Comparison of ENCODE assay signal across 11 cellular contexts in genomic region chr3:26118165-26118564, GRCh38.
DNase-seq lines count a peak whose midpoint lies in the region; ATAC-seq and TF ChIP-seq lines count a peak whose summit lies in the region.
"Had no signal": no experiment of that assay in that cellular context is flagged by ENCODE, and none has a peak within 500 bp of the region (broad histone marks: within the 10 kb centered on the region; RNA-seq: fewer than 3 reads in every experiment).

No MANE protein-coding gene starts in this region.

- H3K4me1 Mint-ChIP-seq in activated CD4-positive, alpha-beta T cell treated with anti-CD3 and anti-CD28 coated beads for 36 hours = no peaks in the 10 kb centered on the region
- H3K4me1 Mint-ChIP-seq: activated naive CD8-positive, alpha-beta T cell treated with anti-CD3 and anti-CD28 coated beads for 36 hours; T-helper 17 cell had no signal

- intact Hi-C loops in activated CD4-positive, alpha-beta T cell treated with anti-CD3 and anti-CD28 coated beads for 36 hours (cut with DNase I, micrococcal nuclease) = loop anchor here in 1 of 2 experiments (10.0 kb wide), 1 partner anchor 473 kb away; no protein-coding TSS in a partner anchor

- H3K27ac Mint-ChIP-seq in activated CD4-positive, alpha-beta T cell treated with anti-CD3 and anti-CD28 coated beads for 36 hours = no peak overlapping the region
- H3K27ac Mint-ChIP-seq: activated naive CD8-positive, alpha-beta T cell treated with anti-CD3 and anti-CD28 coated beads for 36 hours; stimulated activated naive CD8-positive, alpha-beta T cell treated with anti-CD3 and anti-CD28 coated beads, Interleukin-15, Interleukin-2, amounts not matched to agents 100 ng/mL and 50 ng/mL, for 24 hours; T-helper 17 cell had no signal

- POLR2A ChIA-PET in activated CD4-positive, alpha-beta T cell treated with anti-CD3 and anti-CD28 coated beads for 36 hours (lab: Charles Lee) = no interaction called here

- DNase-seq in MV-4-11 (lab: John Stamatoyannopoulos, UW) = peak; percentile 55
- DNase-seq in iPS DF 19.7 (ENCODE audit: low read depth, low spot score) = peak; percentile 64
- DNase-seq in NCI-H1436 (lab: John Stamatoyannopoulos, UW) = no peak
- DNase-seq in stimulated activated CD4-positive, alpha-beta T cell treated with anti-CD3 and anti-CD28 coated beads, Interleukin-12 subunit alpha, Interleukin-12 subunit beta, amount 100 ng/mL, for 4 hours = no peak
- DNase-seq in activated CD4-positive, alpha-beta T cell treated with anti-CD3 and anti-CD28 coated beads for 36 hours = no peak
- DNase-seq: activated naive CD8-positive, alpha-beta T cell treated with anti-CD3 and anti-CD28 coated beads for 36 hours; T-helper 17 cell had no signal

- peaks cover 1% of the 10 kb centered on the region for H3K9me3 Mint-ChIP-seq in activated CD4-positive, alpha-beta T cell treated with anti-CD3 and anti-CD28 coated beads for 36 hours (ENCODE audit: low read depth)

- H3K36me3 Mint-ChIP-seq in activated CD4-positive, alpha-beta T cell treated with anti-CD3 and anti-CD28 coated beads for 36 hours (ENCODE audit: low read depth) = no peaks in the 10 kb centered on the region
- H3K36me3 Mint-ChIP-seq: activated naive CD8-positive, alpha-beta T cell treated with anti-CD3 and anti-CD28 coated beads for 36 hours had no signal

- H3K27me3 Mint-ChIP-seq in activated CD4-positive, alpha-beta T cell treated with anti-CD3 and anti-CD28 coated beads for 36 hours = no peaks in the 10 kb centered on the region
- H3K27me3 Mint-ChIP-seq: activated naive CD8-positive, alpha-beta T cell treated with anti-CD3 and anti-CD28 coated beads for 36 hours; stimulated activated naive CD8-positive, alpha-beta T cell treated with anti-CD3 and anti-CD28 coated beads, Interleukin-15, Interleukin-2, amounts not matched to agents 100 ng/mL and 50 ng/mL, for 24 hours; T-helper 17 cell had no signal

- ATAC-seq in GM21723 (IDR thresholded peaks at IDR 0.05; ENCODE audit: unreplicated experiment) (peak; percentile 84), GM21447 (IDR thresholded peaks at IDR 0.05; ENCODE audit: unreplicated experiment) (no peak)
- ATAC-seq in activated CD4-positive, alpha-beta T cell treated with anti-CD3 and anti-CD28 coated beads for 36 hours = no peak
- ATAC-seq: T-helper 17 cell had no signal

- H3K4me3 Mint-ChIP-seq in activated CD4-positive, alpha-beta T cell treated with anti-CD3 and anti-CD28 coated beads for 36 hours = no peak overlapping the region
- H3K4me3 Mint-ChIP-seq: activated naive CD8-positive, alpha-beta T cell treated with anti-CD3 and anti-CD28 coated beads for 36 hours; stimulated activated naive CD8-positive, alpha-beta T cell treated with anti-CD3 and anti-CD28 coated beads, Interleukin-15, Interleukin-2, amounts not matched to agents 100 ng/mL and 50 ng/mL, for 24 hours; T-helper 17 cell had no signal

- peak; percentile 50 for TF ChIP-seq CTCF in GM12873 (IDR thresholded peaks at IDR 0.05; ENCODE audit: insufficient read depth, low read depth, low read length, missing control alignments)

- CTCF ChIA-PET in activated CD4-positive, alpha-beta T cell treated with anti-CD3 and anti-CD28 coated beads for 36 hours (lab: Charles Lee) = interaction anchor here (0.6 to 1.2 kb wide), 2 partner anchors 36 to 262 kb away, joined by 3 to 5 read pairs; no protein-coding TSS in a partner anchor

Comparison
In these comparisons a context has a peak if more than half of its experiments do, and no peak if none do; other contexts are left out.
1. DNase-seq: peak in MV-4-11 (single experiment) and iPS DF 19.7 (single experiment); none in NCI-H1436 (single experiment), stimulated activated CD4-positive, alpha-beta T cell treated with anti-CD3 and anti-CD28 coated beads, Interleukin-12 subunit alpha, Interleukin-12 subunit beta, amount 100 ng/mL, for 4 hours (single experiment) and activated CD4-positive, alpha-beta T cell treated with anti-CD3 and anti-CD28 coated beads for 36 hours (single experiment).